ENCODE assay signal across 18 cellular contexts in genomic region chr14:54785111-54785777, GRCh38.
A peak's percentile ranks its signal among the peaks of the same experiment; 100 is the strongest.
DNase-seq lines count a peak whose midpoint lies in the region; ATAC-seq and TF ChIP-seq lines count a peak whose summit lies in the region.
"Had no signal": no experiment of that assay in that cellular context is flagged by ENCODE, and none has a peak within 500 bp of the region (broad histone marks: within the 10 kb centered on the region; RNA-seq: fewer than 3 reads in every experiment).

No MANE protein-coding gene starts in this region.

- intact Hi-C loops in tibial artery (cut with DNase I; ENCODE audit: low total_unique reads) = no loop called here

- H3K4me3 ChIP-seq in tibial artery = no peak overlapping the region
- H3K4me3 ChIP-seq: HAP-1, lower lobe of right lung, SJSA1 had no signal

- peaks cover 18 to 84% (median 78%) of the 10 kb centered on the region in 3 donors for H3K36me3 ChIP-seq in tibial artery

- peak overlapping the region; percentile 76 to 78 for H3K27ac ChIP-seq in tibial artery
- H3K27ac ChIP-seq: lower lobe of right lung, SJSA1 had no signal

- H3K9me3 ChIP-seq in tibial artery = no peaks in the 10 kb centered on the region
- H3K9me3 ChIP-seq: HAP-1, lower lobe of right lung, SJSA1 had no signal

- ATAC-seq in left lobe of liver = peak; percentile 19
- ATAC-seq: lower lobe of right lung, Panc1 had no signal

- no peak for TF ChIP-seq CTCF in tibial artery (IDR thresholded peaks at IDR 0.05)
- no peak for TF ChIP-seq CTCF in GM20000 (IDR thresholded peaks at IDR 0.05; ENCODE audit: extremely low read depth, missing control alignments)

- peaks cover 0 to 31% (median 22%) of the 10 kb centered on the region in 4 donors for H3K4me1 ChIP-seq in tibial artery
- H3K4me1 ChIP-seq: HAP-1, SJSA1 had no signal

- DNase-seq in NCI-H1092 treated with DMSO at 0.1 percent for 48 hours (lab: John Stamatoyannopoulos, UW) (peak; percentile 45), NCI-H1092 (lab: John Stamatoyannopoulos, UW) (no peak), cerebellar cortex (ENCODE audit: low spot score) (peak; percentile 66), left lobe of liver (ENCODE audit: low spot score) (peak; percentile 65), tibial artery (peak; percentile 20 to 65), NCI-H2029 treated with DMSO at 0.1 percent for 48 hours (lab: John Stamatoyannopoulos, UW) (no peak), GM20000 (ENCODE audit: low spot score) (no peak), superior temporal gyrus (ENCODE audit: extremely low spot score) (no peak)
- DNase-seq: 8988T, activated B cell treated with CpG ODN at 0.5 μM for 24 hours, AML-193, cortex of kidney, DND-41, lower lobe of right lung, NCI-H774 had no signal

- H3K27me3 ChIP-seq in tibial artery = no peaks in the 10 kb centered on the region
- H3K27me3 ChIP-seq: SJSA1 had no signal

Comparison
In these comparisons a context has a peak if more than half of its experiments do, and no peak if none do; other contexts are left out.
1. DNase-seq: peak in NCI-H1092 treated with DMSO at 0.1 percent for 48 hours (single experiment), cerebellar cortex (single experiment), left lobe of liver (single experiment) and tibial artery (2 of 2); none in NCI-H1092 (single experiment), NCI-H2029 treated with DMSO at 0.1 percent for 48 hours (single experiment), GM20000 (single experiment) and superior temporal gyrus (single experiment).